Comparison of ENCODE assay signal across 7 cellular contexts in the genomic region with DNA sequence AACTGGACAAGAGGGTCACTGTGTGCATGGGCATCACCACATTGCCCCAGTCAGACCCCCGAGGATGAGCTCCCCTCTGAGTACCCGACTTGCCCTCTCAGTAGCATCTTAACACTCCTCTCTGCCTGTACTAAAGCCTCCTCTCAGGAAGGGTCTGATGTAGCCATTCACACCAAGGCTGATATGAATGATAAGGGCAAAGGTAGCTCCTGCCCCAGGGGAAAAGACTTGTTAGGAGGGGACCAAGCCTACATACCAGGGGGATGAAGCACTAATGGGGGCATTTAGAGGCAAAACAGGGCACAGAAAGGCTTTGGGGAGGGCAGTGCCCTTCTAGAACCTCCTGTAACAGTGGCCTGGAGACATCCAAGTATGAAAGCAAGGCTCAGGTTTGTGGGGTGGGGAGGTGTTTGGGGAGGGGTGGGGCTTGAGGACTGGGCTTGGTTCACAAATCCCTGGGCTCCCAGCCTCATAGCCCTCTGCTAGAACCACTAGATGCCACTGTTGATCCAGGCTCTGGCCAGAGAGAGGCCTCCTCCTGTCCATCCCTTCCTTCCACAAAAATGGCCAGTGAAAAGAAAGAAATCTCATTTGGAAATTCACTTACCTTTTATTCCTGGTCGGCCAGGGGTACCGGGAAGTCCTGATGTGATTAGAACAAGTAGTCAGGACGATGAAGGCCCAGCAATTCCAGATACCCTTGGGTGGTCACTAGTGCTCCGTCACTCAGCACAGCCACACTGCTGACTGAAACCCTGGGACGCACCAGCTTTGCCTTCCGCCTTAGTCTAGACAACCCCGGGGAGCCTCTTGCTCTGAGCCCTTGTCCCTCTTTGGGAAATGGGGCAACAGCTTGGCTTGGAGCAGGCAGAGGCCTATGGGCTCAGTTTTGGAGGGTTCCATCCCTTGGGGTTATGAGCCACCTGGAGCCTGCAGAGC. TPM values are rescaled to one million over a fixed set of nuclear protein-coding genes. Genes with fewer than 3 reads are reported as not detected.
A peak's percentile ranks its signal among the peaks of the same experiment; 100 is the strongest.
DNase-seq lines count a peak whose midpoint lies in the region; ATAC-seq and TF ChIP-seq lines count a peak whose summit lies in the region.

No MANE protein-coding gene starts in this region.

- WGBS in stomach, 5 donors = 73 to 80% (median 76%) methylated on average over 9 of the region's 9 CpGs

- DNase-seq in EL (peak; percentile 68), HT1080 (ENCODE audit: low read depth) (peak; percentile 77), amniotic stem cell (lab: John Stamatoyannopoulos, UW) (peak; percentile 63), hippocampal formation (lab: John Stamatoyannopoulos, UW) (peak; percentile 59 to 71), stomach (peak; percentile 46), ureter (ENCODE audit: low spot score) (no peak)

- no peak overlapping the region for H3K27ac ChIP-seq in stomach

- H3K4me1 ChIP-seq in stomach = peaks cover 0 to 17% (median 6%) of the 10 kb centered on the region in 4 donors

- H3K36me3 ChIP-seq in stomach = no peaks in the 10 kb centered on the region

- no peak for TF ChIP-seq EP300 in stomach (IDR thresholded peaks at IDR 0.05)

- H3K4me3 ChIP-seq in stomach = no peak overlapping the region

- H3K27me3 ChIP-seq in stomach = no peaks in the 10 kb centered on the region

- intact Hi-C loops in stomach (cut with DNase I; ENCODE audit: low total_unique reads) = loop anchor here (10.0 kb wide), 1 partner anchor 159 kb away; no protein-coding TSS in a partner anchor

- TF ChIP-seq CTCF in stomach (IDR thresholded peaks at IDR 0.05) = peak in 4 of 7 experiments; percentile 19 to 44 (median 28)

- ATAC-seq in HG03460 (IDR thresholded peaks at IDR 0.05; ENCODE audit: unreplicated experiment) = no peak

- no peak for TF ChIP-seq POLR2A in stomach (IDR thresholded peaks at IDR 0.05)

- no peaks in the 10 kb centered on the region for H3K9me3 ChIP-seq in stomach

RNA-seq across cellular contexts. Expression of a gene that starts 40.3 kb away (rescaled TPM):
- total RNA-seq in HT1080 (2014; rRNA removed; shearing (Covaris generic)) = 14.2 and 17.7 TPM in 2 replicates
- polyA plus RNA-seq in HT1080 (2015; cell fraction: cytosol; rRNA removed) = 9.4 and 10.8 TPM in 2 replicates
- 33.2 and 35.9 TPM in 2 replicates for polyA plus RNA-seq in HT1080 (2015; cell fraction: nucleus; rRNA removed)
- total RNA-seq in stomach (10 to 100 TPM in 2 of 5 donors, 1 to 10 TPM in 2, under 1 TPM in 1; 0.45 to 53.3 (median 5.7) TPM), ureter (18.5 TPM)
- 10 to 100 TPM in 1 of 3 donors, 1 to 10 TPM in 2; 1.4 to 50.7 (median 3.4) TPM for polyA plus RNA-seq in stomach
